ENCODE assay signal across 13 cellular contexts in genomic region chr4:71680706-71681105, GRCh38.
A peak's percentile ranks its signal among the peaks of the same experiment; 100 is the strongest.
DNase-seq lines count a peak whose midpoint lies in the region; ATAC-seq and TF ChIP-seq lines count a peak whose summit lies in the region.
"Had no signal": no experiment of that assay in that cellular context is flagged by ENCODE, and none has a peak within 500 bp of the region (broad histone marks: within the 10 kb centered on the region; RNA-seq: fewer than 3 reads in every experiment).

No MANE protein-coding gene starts in this region.

- peak; percentile 21 for DNase-seq in EH (ENCODE audit: low read depth)
- DNase-seq in M059J (ENCODE audit: low read depth): peak; percentile 3
- DNase-seq in chondrocyte (ENCODE audit: low spot score): no peak
- no peak for DNase-seq in osteocyte (ENCODE audit: extremely low spot score, unreplicated experiment)
- DNase-seq in 8988T: no peak
- DNase-seq in activated T-cell treated with anti-CD3 and anti-CD28 coated beads, Interleukin-2, amount 50 U/mL, for 72 hours: no peak
- no peak for DNase-seq in activated CD8-positive, alpha-beta memory T cell treated with anti-CD3 and anti-CD28 coated beads for 24 hours
- DNase-seq: CD8-positive, alpha-beta memory T cell; DMS79; KBM-7; NCI-H1694 treated with DMSO at 0.1 percent for 48 hours; Peyer's patch had no signal

- H3K4me3 Mint-ChIP-seq in chondrocyte (ENCODE audit: unreplicated experiment): no peak overlapping the region
- no peak overlapping the region for H3K4me3 Mint-ChIP-seq in osteocyte (ENCODE audit: unreplicated experiment)
- no peak overlapping the region for H3K4me3 Mint-ChIP-seq in activated T-cell treated with anti-CD3 and anti-CD28 coated beads, Interleukin-2, amount 50 U/mL, for 72 hours
- H3K4me3 Mint-ChIP-seq: CD8-positive, alpha-beta memory T cell had no signal

- H3K36me3 Mint-ChIP-seq in chondrocyte (ENCODE audit: low read depth) (peaks cover 1% of the 10 kb centered on the region), osteocyte (ENCODE audit: unreplicated experiment) (no peaks in the 10 kb centered on the region)
- H3K36me3 Mint-ChIP-seq in activated T-cell treated with anti-CD3 and anti-CD28 coated beads, Interleukin-2, amount 50 U/mL, for 72 hours (ENCODE audit: insufficient read depth in 2 of 2): no peaks in the 10 kb centered on the region
- H3K36me3 Mint-ChIP-seq: CD8-positive, alpha-beta memory T cell had no signal

- H3K27ac Mint-ChIP-seq in chondrocyte (ENCODE audit: unreplicated experiment) (peak overlapping the region; percentile 67), osteocyte (ENCODE audit: unreplicated experiment) (peak overlapping the region; percentile 63)
- H3K27ac Mint-ChIP-seq in activated T-cell treated with anti-CD3 and anti-CD28 coated beads, Interleukin-2, amount 50 U/mL, for 72 hours: no peak overlapping the region
- H3K27ac Mint-ChIP-seq: CD8-positive, alpha-beta memory T cell had no signal

- H3K4me1 Mint-ChIP-seq in chondrocyte (ENCODE audit: low read depth) (peaks cover 21% of the 10 kb centered on the region), osteocyte (ENCODE audit: unreplicated experiment) (peaks cover 10% of the 10 kb centered on the region)
- H3K4me1 Mint-ChIP-seq in activated T-cell treated with anti-CD3 and anti-CD28 coated beads, Interleukin-2, amount 50 U/mL, for 72 hours (ENCODE audit: low read depth): no peaks in the 10 kb centered on the region
- H3K4me1 Mint-ChIP-seq: CD8-positive, alpha-beta memory T cell had no signal

- TF ChIP-seq CTCF in chondrocyte (IDR thresholded peaks at IDR 0.05) (no peak), osteocyte (IDR thresholded peaks at IDR 0.05) (no peak)

- H3K27me3 Mint-ChIP-seq in chondrocyte (ENCODE audit: low read depth): peaks cover 8% of the 10 kb centered on the region
- H3K27me3 Mint-ChIP-seq in osteocyte (ENCODE audit: unreplicated experiment): peaks cover 18% of the 10 kb centered on the region
- peaks cover 18% of the 10 kb centered on the region for H3K27me3 Mint-ChIP-seq in activated T-cell treated with anti-CD3 and anti-CD28 coated beads, Interleukin-2, amount 50 U/mL, for 72 hours (ENCODE audit: low read depth)

- ATAC-seq in activated T-cell treated with anti-CD3 and anti-CD28 coated beads, Interleukin-2, amount 50 U/mL, for 72 hours (replicated peaks in 1 of 2): no peak
- ATAC-seq: HepG2 had no signal

- H3K9me3 Mint-ChIP-seq in chondrocyte (ENCODE audit: low read depth) (no peaks in the 10 kb centered on the region), osteocyte (ENCODE audit: unreplicated experiment) (no peaks in the 10 kb centered on the region)
- H3K9me3 Mint-ChIP-seq in activated T-cell treated with anti-CD3 and anti-CD28 coated beads, Interleukin-2, amount 50 U/mL, for 72 hours: no peaks in the 10 kb centered on the region
- H3K9me3 Mint-ChIP-seq: CD8-positive, alpha-beta memory T cell had no signal

Comparison
In these comparisons a context has a peak if more than half of its experiments do, and no peak if none do; other contexts are left out.
1. DNase-seq: peak in EH (single experiment) and M059J (single experiment); none in chondrocyte (single experiment), osteocyte (single experiment), 8988T (single experiment), activated T-cell treated with anti-CD3 and anti-CD28 coated beads, Interleukin-2, amount 50 U/mL, for 72 hours (0 of 2) and activated CD8-positive, alpha-beta memory T cell treated with anti-CD3 and anti-CD28 coated beads for 24 hours (single experiment).